ENCODE assay signal across 1 cellular context in the genomic region with DNA sequence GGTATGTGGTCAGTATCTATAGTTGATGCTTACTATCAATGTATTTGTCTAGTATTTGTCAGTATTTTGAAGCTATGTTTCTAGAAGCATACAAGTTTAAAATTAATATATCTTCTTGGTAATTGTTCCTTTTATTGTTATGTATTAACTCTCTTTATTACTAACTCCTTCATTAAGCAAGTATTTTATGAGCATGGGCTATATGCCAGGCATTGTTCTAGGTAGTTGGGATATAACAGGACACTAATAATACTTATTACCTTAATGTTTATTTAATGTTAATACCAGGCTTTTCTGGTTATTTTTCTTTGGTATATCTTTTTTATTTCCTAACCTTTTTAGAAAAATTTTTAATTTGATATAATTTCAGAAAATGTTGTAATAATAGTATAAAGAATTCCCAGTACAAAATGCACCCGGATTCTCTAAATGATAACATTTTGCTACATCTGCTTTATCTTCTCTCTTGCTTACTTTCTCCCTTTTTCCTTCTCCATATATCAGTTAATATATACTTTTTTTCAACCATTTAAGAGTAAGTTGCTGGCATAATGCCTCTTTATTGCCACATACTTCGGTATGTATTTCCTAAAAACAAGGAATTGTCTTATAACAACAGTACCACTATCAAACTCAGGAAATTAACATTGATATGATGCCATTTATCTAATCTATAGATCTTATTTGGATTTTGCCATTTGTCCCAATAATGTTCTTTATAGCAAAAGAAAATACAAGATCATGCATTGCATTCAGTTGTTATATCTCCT.
A peak's percentile ranks its signal among the peaks of the same experiment; 100 is the strongest.
TF ChIP-seq lines count a peak whose summit lies in the region.

No MANE protein-coding gene starts in this region.

TF ChIP-seq in IMR-90, 13 proteins besides CTCF, POLR2A, EP300 and RAD21:
- TF ChIP-seq ELK1 (IDR thresholded peaks at IDR 0.05; ENCODE audit: borderline replicate concordance, low read depth, low read length) (no peak), MXI1 (IDR thresholded peaks at IDR 0.05; ENCODE audit: borderline replicate concordance, low read depth, low read length) (no peak), CEBPB (IDR thresholded peaks at IDR 0.05; ENCODE audit: low read depth, low read length) (peak; percentile 78), USF2 (IDR thresholded peaks at IDR 0.05; ENCODE audit: low read depth, low read length) (no peak), MAFK (IDR thresholded peaks at IDR 0.05; ENCODE audit: low read depth, low read length) (no peak), BHLHE40 (IDR thresholded peaks at IDR 0.05; ENCODE audit: low read depth, low read length) (no peak), RCOR1 (IDR thresholded peaks at IDR 0.05; ENCODE audit: insufficient replicate concordance, low read length) (no peak)
